22 cellular contexts compared by ENCODE assay signal in genomic region chr3:112247900-112248299, GRCh38. TPM values are rescaled to one million over a fixed set of nuclear protein-coding genes. Genes with fewer than 3 reads are reported as not detected.
DNase-seq lines count a peak whose midpoint lies in the region; ATAC-seq and TF ChIP-seq lines count a peak whose summit lies in the region.
"Had no signal": no experiment of that assay in that cellular context is flagged by ENCODE, and none has a peak within 500 bp of the region (broad histone marks: within the 10 kb centered on the region; RNA-seq: fewer than 3 reads in every experiment).

No MANE protein-coding gene starts in this region.

- no peak overlapping the region for H4K91ac ChIP-seq in neuronal stem cell (ENCODE audit: low read depth, low read length, poor library complexity)

- no CpG with 5 or more reads among the region's 4 CpGs for WGBS in neuronal stem cell (ENCODE audit: extremely low coverage in 2 of 2, insufficient read length in 2 of 2, insufficient replicate concordance in 1 of 2), 2 donors

- ATAC-seq in GM18520 (IDR thresholded peaks at IDR 0.05; ENCODE audit: unreplicated experiment) (peak; percentile 89), GM21447 (IDR thresholded peaks at IDR 0.05; ENCODE audit: unreplicated experiment) (peak; percentile 78), HG03095 (IDR thresholded peaks at IDR 0.05; ENCODE audit: unreplicated experiment) (peak; percentile 85)
- ATAC-seq: activated naive CD8-positive, alpha-beta T cell treated with anti-CD3 and anti-CD28 coated beads, Interleukin-2, amount 50 U/mL, for 24 hours had no signal

- H2BK5ac ChIP-seq in neuronal stem cell (ENCODE audit: low read length): no peak overlapping the region

- H2BK15ac ChIP-seq in neuronal stem cell (ENCODE audit: low read length): no peak overlapping the region

- no peaks in the 10 kb centered on the region for H3K79me1 ChIP-seq in neuronal stem cell (ENCODE audit: low read depth, low read length)

- no peaks in the 10 kb centered on the region for H3F3A ChIP-seq in SU-DHL-6 (ENCODE audit: insufficient read depth)

- H2AK5ac ChIP-seq in neuronal stem cell (ENCODE audit: low read depth, low read length): no peak overlapping the region

- no peak overlapping the region for H3K23ac ChIP-seq in neuronal stem cell (ENCODE audit: low read depth, low read length, poor library complexity)

- peaks cover 0 to 2% of the 10 kb centered on the region in 2 donors for H3K4me1 ChIP-seq in neuronal stem cell (ENCODE audit: control insufficient read depth in 2 of 2, insufficient read depth in 1 of 2, low read depth in 1 of 2, low read length in 2 of 2)
- no peaks in the 10 kb centered on the region for H3K4me1 ChIP-seq in colonic mucosa
- H3K4me1 ChIP-seq in Peyer's patch: no peaks in the 10 kb centered on the region
- H3K4me1 ChIP-seq: HAP-1 had no signal

- H2BK12ac ChIP-seq in neuronal stem cell (ENCODE audit: low read length): no peak overlapping the region

- H2AFZ ChIP-seq in SU-DHL-6 (ENCODE audit: low read depth, low read length, severe bottlenecking) (peak overlapping the region; percentile 11), neuronal stem cell (ENCODE audit: low read length) (no peak overlapping the region)

- no peak for TF ChIP-seq CTCF in SU-DHL-6 (IDR thresholded peaks at IDR 0.05; ENCODE audit: insufficient read depth, low read length, poor library complexity, severe bottlenecking)
- TF ChIP-seq CTCF in colonic mucosa (IDR thresholded peaks at IDR 0.05): no peak
- no peak for TF ChIP-seq CTCF in Peyer's patch (IDR thresholded peaks at IDR 0.05)

- DNase-seq in neuronal stem cell (ENCODE audit: low spot score) (no peak), colonic mucosa (no peak), HUDEP-2 (lab: John Stamatoyannopoulos, UW; ENCODE audit: unreplicated experiment in 76 of 76) (no peak), Peyer's patch (no peak)
- DNase-seq: activated CD4-positive, alpha-beta T cell treated with anti-CD3 and anti-CD28 coated beads for 1 hour; activated naive CD8-positive, alpha-beta T cell treated with anti-CD3 and anti-CD28 coated beads, Interleukin-2, amount 50 U/mL, for 24 hours; activated T-cell treated with anti-CD3 and anti-CD28 coated beads for 4 hours; cerebellar nuclear complex; kidney; NCI-H146; nucleus accumbens; T-helper 1 cell had no signal

- no peaks in the 10 kb centered on the region for H3K9me2 ChIP-seq in SU-DHL-6 (replicated peaks; ENCODE audit: insufficient read depth, low read length)

- TF ChIP-seq POLR2A in Peyer's patch (IDR thresholded peaks at IDR 0.05): no peak

- H4K20me1 ChIP-seq in SU-DHL-6 (ENCODE audit: low read depth, low read length): no peaks in the 10 kb centered on the region
- H4K20me1 ChIP-seq: BLaER1 treated with 17β-estradiol and CSF1 and Interleukin-3, amounts not matched to agents 10 nM and 100 nM had no signal

- no peak overlapping the region for H3K18ac ChIP-seq in neuronal stem cell (ENCODE audit: low read length)

- H3K27me3 ChIP-seq in SU-DHL-6 (ENCODE audit: low read length) (no peaks in the 10 kb centered on the region), neuronal stem cell (ENCODE audit: control insufficient read depth in 3 of 3, insufficient read depth in 3 of 3, low read depth in 1 of 3, low read length in 3 of 3) (no peaks in the 10 kb centered on the region), colonic mucosa (no peaks in the 10 kb centered on the region), Peyer's patch (no peaks in the 10 kb centered on the region)
- H3K27me3 ChIP-seq: BLaER1 treated with 17β-estradiol and CSF1 and Interleukin-3, amounts not matched to agents 10 nM and 100 nM had no signal

- H3K79me2 ChIP-seq in SU-DHL-6 (ENCODE audit: insufficient read depth, low read length): no peaks in the 10 kb centered on the region

- H3K4me3 ChIP-seq in SU-DHL-6 (ENCODE audit: insufficient read depth, low read length, poor library complexity, severe bottlenecking) (no peak overlapping the region), neuronal stem cell (ENCODE audit: low read length in 2 of 2) (no peak overlapping the region), colonic mucosa (no peak overlapping the region), Peyer's patch (no peak overlapping the region)
- H3K4me3 ChIP-seq: BLaER1 treated with 17β-estradiol and CSF1 and Interleukin-3, amounts not matched to agents 10 nM and 100 nM; HAP-1 had no signal

- H2BK120ac ChIP-seq in neuronal stem cell (ENCODE audit: low read depth, low read length): no peak overlapping the region

- H3K9me3 ChIP-seq in SU-DHL-6 (ENCODE audit: insufficient read depth, low read length): no peaks in the 10 kb centered on the region
- no peaks in the 10 kb centered on the region for H3K9me3 ChIP-seq in neuronal stem cell (replicated peaks in 1 of 2; ENCODE audit: control insufficient read depth in 2 of 2, insufficient read depth in 1 of 2, low read depth in 1 of 2, low read length in 2 of 2)
- H3K9me3 ChIP-seq in colonic mucosa: no peaks in the 10 kb centered on the region
- H3K9me3 ChIP-seq in Peyer's patch: no peaks in the 10 kb centered on the region
- H3K9me3 ChIP-seq: HAP-1 had no signal

- H3K27ac ChIP-seq in SU-DHL-6 (ENCODE audit: low read depth, low read length) (no peak overlapping the region), neuronal stem cell (replicated peaks; ENCODE audit: low read length) (no peak overlapping the region), colonic mucosa (no peak overlapping the region), Peyer's patch (no peak overlapping the region)
- H3K27ac ChIP-seq: RWPE1 had no signal

- H3K9ac ChIP-seq in SU-DHL-6 (ENCODE audit: low read length) (no peak overlapping the region), neuronal stem cell (ENCODE audit: low read depth, low read length, poor library complexity) (no peak overlapping the region), colonic mucosa (ENCODE audit: low read depth in 2 of 2, low read length in 2 of 2) (no peak overlapping the region)
- H3K9ac ChIP-seq: BLaER1 treated with 17β-estradiol and CSF1 and Interleukin-3, amounts not matched to agents 10 nM and 100 nM had no signal

- H3K36me3 ChIP-seq in SU-DHL-6 (ENCODE audit: low read length): no peaks in the 10 kb centered on the region
- H3K36me3 ChIP-seq in neuronal stem cell (replicated peaks in 1 of 2; ENCODE audit: control insufficient read depth in 2 of 2, insufficient read depth in 2 of 2, low read length in 2 of 2): no peaks in the 10 kb centered on the region
- H3K36me3 ChIP-seq in colonic mucosa: no peaks in the 10 kb centered on the region
- H3K36me3 ChIP-seq in Peyer's patch: no peaks in the 10 kb centered on the region
- H3K36me3 ChIP-seq: BLaER1 treated with 17β-estradiol and CSF1 and Interleukin-3, amounts not matched to agents 10 nM and 100 nM; HAP-1 had no signal

- no peak overlapping the region for H3K4ac ChIP-seq in neuronal stem cell (ENCODE audit: low read length)

- intact Hi-C loops in colonic mucosa (cut with DNase I): no loop called here

- H4K8ac ChIP-seq in neuronal stem cell (ENCODE audit: low read depth, low read length): no peak overlapping the region

- H3K14ac ChIP-seq in neuronal stem cell (ENCODE audit: low read length): no peak overlapping the region

- H3K4me2 ChIP-seq in SU-DHL-6 (ENCODE audit: low read depth, low read length, poor library complexity, severe bottlenecking) (no peak overlapping the region), neuronal stem cell (ENCODE audit: insufficient read depth, low read length, poor library complexity, severe bottlenecking) (no peak overlapping the region)

RNA-seq across cellular contexts. Expression of gene SLC9C1, which starts 46.1 kb away (rescaled TPM):
- 0.03 TPM for polyA plus RNA-seq in neuronal stem cell (2013, experiment 1 of 2)
- 0.24 TPM for polyA plus RNA-seq in neuronal stem cell (2013, experiment 2 of 2)
- under 1 TPM; 0.13 to 0.15 TPM for total RNA-seq in colonic mucosa
- total RNA-seq in Peyer's patch: 10 to 100 TPM in 1 of 4 donors, 1 to 10 TPM in 1, under 1 TPM in 1, not detected in 1; 0.67 to 12.4 (median 1.7) TPM
- total RNA-seq: Daoy, LHCN-M2, NCI-H460 had no signal
